Comparison of ENCODE assay signal across 34 cellular contexts in the genomic region with DNA sequence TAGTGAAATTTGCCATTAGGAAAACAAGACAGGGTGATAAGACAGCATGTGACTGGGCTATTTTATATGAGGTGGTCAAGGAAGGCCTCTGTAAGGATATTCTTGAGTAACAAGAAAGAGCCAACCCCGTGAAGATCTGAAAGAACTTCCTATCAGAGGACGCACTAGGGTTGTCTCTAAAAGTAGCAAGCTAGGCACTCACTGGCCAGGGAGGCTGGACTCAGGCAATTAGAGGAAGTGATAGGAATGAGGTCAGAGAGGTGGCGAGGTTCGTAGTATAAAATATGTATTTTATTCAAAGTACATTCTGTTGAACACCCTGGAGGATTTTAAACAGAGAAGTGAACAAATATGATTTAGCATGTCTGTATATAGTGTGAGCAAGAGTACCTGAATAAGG. TPM values are rescaled to one million over a fixed set of nuclear protein-coding genes. Genes with fewer than 3 reads are reported as not detected.
"Had no signal": no experiment of that assay in that cellular context is flagged by ENCODE, and none has a peak within 500 bp of the region (broad histone marks: within the 10 kb centered on the region; RNA-seq: fewer than 3 reads in every experiment).

No MANE protein-coding gene starts in this region.

- H3K9me3 ChIP-seq: adrenal gland, body of pancreas, esophagus squamous epithelium, gastrocnemius medialis, mucosa of descending colon, thyroid gland, upper lobe of left lung, vagina had no signal

- FAIRE-seq: colon, keratinocyte had no signal

- H3K36me3 Mint-ChIP-seq: stimulated activated effector memory CD8-positive, alpha-beta T cell treated with anti-CD3 and anti-CD28 coated beads, Interleukin-12 subunit alpha, Interleukin-12 subunit beta, amount 100 ng/mL, for 72 hours had no signal

- H3K4me3 Mint-ChIP-seq: activated naive CD4-positive, alpha-beta T cell treated with anti-CD3 and anti-CD28 coated beads for 36 hours; activated naive CD8-positive, alpha-beta T cell treated with anti-CD3 and anti-CD28 coated beads for 36 hours; natural killer cell treated with Interleukin-12 subunit alpha and Interleukin-12 subunit beta and Interleukin-15 and Interleukin-18, amount 100 ng/mL, for 72 hours; stimulated activated effector memory CD8-positive, alpha-beta T cell treated with anti-CD3 and anti-CD28 coated beads, Interleukin-12 subunit alpha, Interleukin-12 subunit beta, amount 100 ng/mL, for 72 hours; stimulated activated naive CD8-positive, alpha-beta T cell treated with anti-CD3 and anti-CD28 coated beads, Interleukin-15, amount 100 ng/mL, for 72 hours had no signal

- ATAC-seq: activated CD4-positive, CD25-positive, alpha-beta regulatory T cell treated with anti-CD3 and anti-CD28 coated beads, Interleukin-2, amount 50 U/mL, for 24 hours; body of pancreas; gastrocnemius medialis; left cardiac atrium; left ventricle myocardium superior; mucosa of descending colon; natural killer cell treated with Interleukin-12 subunit alpha and Interleukin-12 subunit beta and Interleukin-15 and Interleukin-18, amount 100 ng/mL, for 72 hours; sciatic nerve; stimulated activated effector memory CD8-positive, alpha-beta T cell treated with anti-CD3 and anti-CD28 coated beads, Interleukin-12 subunit alpha, Interleukin-12 subunit beta, amount 100 ng/mL, for 72 hours; stimulated activated naive CD8-positive, alpha-beta T cell treated with anti-CD3 and anti-CD28 coated beads, Interleukin-15, amount 100 ng/mL, for 72 hours had no signal

- DNase-seq: activated CD4-positive, alpha-beta T cell treated with anti-CD3 and anti-CD28 coated beads for 48 hours; activated CD4-positive, alpha-beta T cell treated with anti-CD3 and anti-CD28 coated beads, Interleukin-2, amount 50 U/mL, for 48 hours; activated CD8-positive, alpha-beta memory T cell treated with anti-CD3 and anti-CD28 coated beads for 24 hours; activated effector memory CD4-positive, alpha-beta T cell treated with anti-CD3 and anti-CD28 coated beads, Interleukin-2, amount 50 U/mL, for 16 hours; activated naive CD4-positive, alpha-beta T cell treated with anti-CD3 and anti-CD28 coated beads for 36 hours; activated naive CD8-positive, alpha-beta T cell treated with anti-CD3 and anti-CD28 coated beads for 36 hours; adrenal gland; aorta; body of pancreas; dermis blood vessel endothelial cell; effector CD4-positive, alpha-beta T cell; esophagus squamous epithelium; gastrocnemius medialis; hippocampal formation; left cardiac atrium; left ventricle myocardium superior; mucosa of descending colon; retina; stimulated activated CD4-positive, alpha-beta T cell treated with anti-CD3 and anti-CD28 coated beads, Interleukin-12 subunit alpha, Interleukin-12 subunit beta, amount 100 ng/mL, for 4 hours; stimulated activated CD4-positive, alpha-beta T cell treated with anti-CD3 and anti-CD28 coated beads, Interleukin-4, amount 100 ng/mL, for 24 hours; stimulated activated naive CD8-positive, alpha-beta T cell treated with anti-CD3 and anti-CD28 coated beads, Interleukin-15, amount 100 ng/mL, for 72 hours; substantia nigra; thyroid gland; upper lobe of left lung; WERI-Rb-1 had no signal

- H3K36me3 ChIP-seq: adrenal gland, esophagus squamous epithelium, gastrocnemius medialis, thyroid gland, upper lobe of left lung, vagina, WERI-Rb-1 had no signal

- H3K27ac ChIP-seq: adrenal gland, body of pancreas, esophagus squamous epithelium, gastrocnemius medialis, skin epidermis, thyroid gland, upper lobe of left lung, vagina, WERI-Rb-1 had no signal

- H3K9me3 Mint-ChIP-seq: activated naive CD4-positive, alpha-beta T cell treated with anti-CD3 and anti-CD28 coated beads for 36 hours; activated naive CD8-positive, alpha-beta T cell treated with anti-CD3 and anti-CD28 coated beads for 36 hours; natural killer cell treated with Interleukin-12 subunit alpha and Interleukin-12 subunit beta and Interleukin-15 and Interleukin-18, amount 100 ng/mL, for 72 hours; stimulated activated naive CD8-positive, alpha-beta T cell treated with anti-CD3 and anti-CD28 coated beads, Interleukin-15, amount 100 ng/mL, for 72 hours had no signal

- H3K4me3 ChIP-seq: adrenal gland, body of pancreas, esophagus squamous epithelium, gastrocnemius medialis, mucosa of descending colon, skin epidermis, thyroid gland, upper lobe of left lung, vagina had no signal

- H3K27ac Mint-ChIP-seq: activated naive CD4-positive, alpha-beta T cell treated with anti-CD3 and anti-CD28 coated beads for 36 hours; activated naive CD8-positive, alpha-beta T cell treated with anti-CD3 and anti-CD28 coated beads for 36 hours; natural killer cell treated with Interleukin-12 subunit alpha and Interleukin-12 subunit beta and Interleukin-15 and Interleukin-18, amount 100 ng/mL, for 72 hours; stimulated activated effector memory CD8-positive, alpha-beta T cell treated with anti-CD3 and anti-CD28 coated beads, Interleukin-12 subunit alpha, Interleukin-12 subunit beta, amount 100 ng/mL, for 72 hours; stimulated activated naive CD8-positive, alpha-beta T cell treated with anti-CD3 and anti-CD28 coated beads, Interleukin-15, amount 100 ng/mL, for 72 hours had no signal

- H3K27me3 ChIP-seq: adrenal gland, body of pancreas, thyroid gland, vagina had no signal

RNA-seq across cellular contexts. Expression of a gene that starts 4.6 kb away (rescaled TPM):
- total RNA-seq: activated naive CD8-positive, alpha-beta T cell treated with anti-CD3 and anti-CD28 coated beads for 36 hours; natural killer cell treated with Interleukin-12 subunit alpha and Interleukin-12 subunit beta and Interleukin-15 and Interleukin-18, amount 100 ng/mL, for 72 hours; T-helper 2 cell treated with Interferon-gamma antibody and Interleukin-4, amounts not matched to agents 100 ng/mL and 5 ng/mL, for 36 hours had no signal
